9 cellular contexts compared by ENCODE assay signal in genomic region chr15:99385865-99386264, GRCh38.
DNase-seq lines count a peak whose midpoint lies in the region; ATAC-seq and TF ChIP-seq lines count a peak whose summit lies in the region.
"Had no signal": no experiment of that assay in that cellular context is flagged by ENCODE, and none has a peak within 500 bp of the region (broad histone marks: within the 10 kb centered on the region; RNA-seq: fewer than 3 reads in every experiment).

No MANE protein-coding gene starts in this region.

- BruUV-seq in PC-9 (replicated peaks; lab: Mats Ljungman, UMichigan) = no TSS peak

- ATAC-seq in omental fat pad (ENCODE audit: low FRiP score) (peak; percentile 77), GM21381 (IDR thresholded peaks at IDR 0.05; ENCODE audit: unreplicated experiment) (no peak), GM21723 (IDR thresholded peaks at IDR 0.05; ENCODE audit: unreplicated experiment) (no peak), GM19463 (IDR thresholded peaks at IDR 0.05; ENCODE audit: unreplicated experiment) (no peak)

- H3K79me2 ChIP-seq in PC-9 (ENCODE audit: low read depth) = no peaks in the 10 kb centered on the region

- H3K4me1 ChIP-seq in PC-9 (replicated peaks; ENCODE audit: insufficient read depth) = peaks cover 15% of the 10 kb centered on the region

- no peaks in the 10 kb centered on the region for H3K9me3 ChIP-seq in PC-9 (ENCODE audit: insufficient read depth, low read depth)

- no peak overlapping the region for H3K4me3 ChIP-seq in PC-9
- H3K4me3 ChIP-seq in fibroblast of pulmonary artery (replicated peaks; ENCODE audit: low read depth, low read length) = no peak overlapping the region

- no peaks in the 10 kb centered on the region for H3K9me2 ChIP-seq in PC-9 (ENCODE audit: insufficient read depth)

- peak overlapping the region; percentile 25; the same call in 1 of the 2 replicates for H3K4me2 ChIP-seq in PC-9

- no peaks in the 10 kb centered on the region for H3K36me3 ChIP-seq in PC-9 (ENCODE audit: low read depth)

- DNase-seq in PC-9 (peak in 1 of 2 experiments; percentile 35), fibroblast of pulmonary artery (ENCODE audit: low read depth) (peak; percentile 48), omental fat pad (ENCODE audit: low spot score) (no peak), NCI-H510A treated with DMSO at 0.1 percent for 48 hours (lab: John Stamatoyannopoulos, UW) (no peak)
- DNase-seq: caudate nucleus had no signal

- H3K27me3 ChIP-seq in PC-9 (ENCODE audit: insufficient read depth, low read depth) = no peaks in the 10 kb centered on the region

- H3F3A ChIP-seq in PC-9 (ENCODE audit: insufficient read depth, low read depth) = no peaks in the 10 kb centered on the region

- H3K27ac ChIP-seq in C4-2B (no peak overlapping the region), PC-9 (no peak overlapping the region)

- POLR2A ChIA-PET in PC-9 (lab: Charles Lee; ENCODE audit: unreplicated experiment) = no interaction called here

- intact Hi-C loops in PC-9 (cut with micrococcal nuclease; ENCODE audit: unreplicated experiment) = no loop called here

- H2AFZ ChIP-seq in PC-9 = no peak overlapping the region

- no peaks in the 10 kb centered on the region for H4K20me1 ChIP-seq in PC-9 (ENCODE audit: insufficient read depth)

- TF ChIP-seq CTCF in C4-2B (conservative IDR thresholded peaks at IDR 0.05) = 0 out of 2 replicates have a peak, but pooled peaks have one; percentile 3
- TF ChIP-seq CTCF in PC-9 (conservative IDR thresholded peaks at IDR 0.05) = no peak
- TF ChIP-seq CTCF in fibroblast of pulmonary artery (IDR thresholded peaks at IDR 0.05; ENCODE audit: low read length, missing control alignments) = no peak
- TF ChIP-seq CTCF in omental fat pad (IDR thresholded peaks at IDR 0.05) = no peak

- CTCF ChIA-PET in PC-9 (lab: Charles Lee) = interaction anchor here (0.7 to 1.1 kb wide), 2 partner anchors 23 to 113 kb away, joined by 3 to 8 read pairs; no protein-coding TSS in a partner anchor
